Comparison of ENCODE assay signal across 1 cellular context in genomic region chr1:234597894-234598293, GRCh38.
A peak's percentile ranks its signal among the peaks of the same experiment; 100 is the strongest.
TF ChIP-seq lines count a peak whose summit lies in the region.

No MANE protein-coding gene starts in this region.

TF ChIP-seq in HepG2, 621 proteins besides CTCF, POLR2A, EP300 and RAD21:
- TF ChIP-seq ELF3 (CRISPR knock-in tag; IDR thresholded peaks at IDR 0.05) (0 out of 2 replicates have a peak, but pooled peaks have one; percentile 13), MAF1 (CRISPR knock-in tag; IDR thresholded peaks at IDR 0.05; ENCODE audit: borderline replicate concordance) (no peak), ARNTL (CRISPR knock-in tag; IDR thresholded peaks at IDR 0.05) (no peak), SYNCRIP (IDR thresholded peaks at IDR 0.05; ENCODE audit: insufficient read depth, low read depth, low read length) (no peak), MED1 (CRISPR knock-in tag; IDR thresholded peaks at IDR 0.05) (peak; percentile 16; the same call in 1 of the 2 replicates), NCOA2 (CRISPR knock-in tag; IDR thresholded peaks at IDR 0.05) (0 out of 2 replicates have a peak, but pooled peaks have one; percentile 10), SMAD3 (CRISPR knock-in tag; IDR thresholded peaks at IDR 0.05) (0 out of 2 replicates have a peak, but pooled peaks have one; percentile 32), GATAD2A (CRISPR knock-in tag; IDR thresholded peaks at IDR 0.05) (peak; percentile 24; the same call in 1 of the 2 replicates), SOX6 (IDR thresholded peaks at IDR 0.05) (no peak), SOX6 (CRISPR knock-in tag; IDR thresholded peaks at IDR 0.05) (no peak), ZNF737 (CRISPR knock-in tag; IDR thresholded peaks at IDR 0.05; ENCODE audit: borderline replicate concordance) (no peak), ZNF674 (CRISPR knock-in tag; IDR thresholded peaks at IDR 0.05; ENCODE audit: low read depth) (no peak), FUBP1 (CRISPR knock-in tag; IDR thresholded peaks at IDR 0.05; ENCODE audit: borderline replicate concordance) (no peak), SP2 (CRISPR knock-in tag; IDR thresholded peaks at IDR 0.05) (no peak), ZNF75D (CRISPR knock-in tag; IDR thresholded peaks at IDR 0.05; ENCODE audit: borderline replicate concordance) (no peak), SMC3 (IDR thresholded peaks at IDR 0.05; ENCODE audit: low read length) (peak; percentile 79), TRIM24 (CRISPR knock-in tag; IDR thresholded peaks at IDR 0.05) (no peak), ZNF33B (CRISPR knock-in tag; IDR thresholded peaks at IDR 0.05) (no peak), STAG1 (CRISPR knock-in tag; IDR thresholded peaks at IDR 0.05) (peak; percentile 84), ARHGAP35 (CRISPR knock-in tag; IDR thresholded peaks at IDR 0.05; ENCODE audit: borderline replicate concordance) (no peak), U2AF1 (optimal IDR thresholded peaks at IDR 0.05; ENCODE audit: low read depth, low read length) (no peak), RAD51 (IDR thresholded peaks at IDR 0.05; ENCODE audit: borderline replicate concordance) (no peak), ETS1 (CRISPR knock-in tag; IDR thresholded peaks at IDR 0.05) (no peak), NFKBIZ (CRISPR knock-in tag; IDR thresholded peaks at IDR 0.05) (no peak), ZNF510 (CRISPR knock-in tag; IDR thresholded peaks at IDR 0.05; ENCODE audit: low read depth) (no peak), TIGD3 (CRISPR knock-in tag; IDR thresholded peaks at IDR 0.05; ENCODE audit: borderline replicate concordance) (no peak), IRX3 (CRISPR knock-in tag; IDR thresholded peaks at IDR 0.05; ENCODE audit: borderline replicate concordance, low read depth) (no peak), ZKSCAN8 (CRISPR knock-in tag; IDR thresholded peaks at IDR 0.05; ENCODE audit: borderline replicate concordance) (no peak), FOSL2 (CRISPR knock-in tag; IDR thresholded peaks at IDR 0.05) (0 out of 2 replicates have a peak, but pooled peaks have one; percentile 10), RXRB (CRISPR knock-in tag; IDR thresholded peaks at IDR 0.05; ENCODE audit: borderline replicate concordance) (0 out of 2 replicates have a peak, but pooled peaks have one; percentile 21), MTA3 (CRISPR knock-in tag; IDR thresholded peaks at IDR 0.05) (no peak), GFI1 (CRISPR knock-in tag; IDR thresholded peaks at IDR 0.05; ENCODE audit: borderline replicate concordance) (0 out of 2 replicates have a peak, but pooled peaks have one; percentile 17), ZNF543 (CRISPR knock-in tag; IDR thresholded peaks at IDR 0.05) (no peak), IRF1 (CRISPR knock-in tag; IDR thresholded peaks at IDR 0.05; ENCODE audit: low read depth) (no peak), NFATC3 (CRISPR knock-in tag; IDR thresholded peaks at IDR 0.05) (no peak), ZBTB21 (CRISPR knock-in tag; IDR thresholded peaks at IDR 0.05) (no peak), TEAD3 (CRISPR knock-in tag; optimal IDR thresholded peaks at IDR 0.05; ENCODE audit: borderline replicate concordance) (peak; percentile 11), ZNF335 (CRISPR knock-in tag; IDR thresholded peaks at IDR 0.05) (no peak)
- TF ChIP-seq, protein P1, sequence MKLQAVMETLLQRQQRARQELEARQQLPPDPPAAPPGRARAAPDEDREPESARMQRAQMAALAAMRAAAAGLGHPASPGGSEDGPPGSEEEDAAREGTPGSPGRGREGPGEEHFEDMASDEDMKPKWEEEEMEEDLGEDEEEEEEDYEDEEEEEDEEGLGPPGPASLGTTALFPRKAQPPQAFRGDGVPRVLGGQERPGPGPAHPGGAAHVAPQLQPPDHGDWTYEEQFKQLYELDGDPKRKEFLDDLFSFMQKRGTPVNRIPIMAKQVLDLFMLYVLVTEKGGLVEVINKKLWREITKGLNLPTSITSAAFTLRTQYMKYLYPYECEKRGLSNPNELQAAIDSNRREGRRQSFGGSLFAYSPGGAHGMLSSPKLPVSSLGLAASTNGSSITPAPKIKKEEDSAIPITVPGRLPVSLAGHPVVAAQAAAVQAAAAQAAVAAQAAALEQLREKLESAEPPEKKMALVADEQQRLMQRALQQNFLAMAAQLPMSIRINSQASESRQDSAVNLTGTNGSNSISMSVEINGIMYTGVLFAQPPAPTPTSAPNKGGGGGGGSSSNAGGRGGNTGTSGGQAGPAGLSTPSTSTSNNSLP (IDR thresholded peaks at IDR 0.05; ENCODE audit: low read depth, low read length), result peak; percentile 60; the same call in 1 of the 2 replicates
- TF ChIP-seq, protein P2, sequence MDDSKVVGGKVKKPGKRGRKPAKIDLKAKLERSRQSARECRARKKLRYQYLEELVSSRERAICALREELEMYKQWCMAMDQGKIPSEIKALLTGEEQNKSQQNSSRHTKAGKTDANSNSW (CRISPR knock-in tag; IDR thresholded peaks at IDR 0.05; ENCODE audit: borderline replicate concordance), result no peak
- TF ChIP-seq, protein P3, sequence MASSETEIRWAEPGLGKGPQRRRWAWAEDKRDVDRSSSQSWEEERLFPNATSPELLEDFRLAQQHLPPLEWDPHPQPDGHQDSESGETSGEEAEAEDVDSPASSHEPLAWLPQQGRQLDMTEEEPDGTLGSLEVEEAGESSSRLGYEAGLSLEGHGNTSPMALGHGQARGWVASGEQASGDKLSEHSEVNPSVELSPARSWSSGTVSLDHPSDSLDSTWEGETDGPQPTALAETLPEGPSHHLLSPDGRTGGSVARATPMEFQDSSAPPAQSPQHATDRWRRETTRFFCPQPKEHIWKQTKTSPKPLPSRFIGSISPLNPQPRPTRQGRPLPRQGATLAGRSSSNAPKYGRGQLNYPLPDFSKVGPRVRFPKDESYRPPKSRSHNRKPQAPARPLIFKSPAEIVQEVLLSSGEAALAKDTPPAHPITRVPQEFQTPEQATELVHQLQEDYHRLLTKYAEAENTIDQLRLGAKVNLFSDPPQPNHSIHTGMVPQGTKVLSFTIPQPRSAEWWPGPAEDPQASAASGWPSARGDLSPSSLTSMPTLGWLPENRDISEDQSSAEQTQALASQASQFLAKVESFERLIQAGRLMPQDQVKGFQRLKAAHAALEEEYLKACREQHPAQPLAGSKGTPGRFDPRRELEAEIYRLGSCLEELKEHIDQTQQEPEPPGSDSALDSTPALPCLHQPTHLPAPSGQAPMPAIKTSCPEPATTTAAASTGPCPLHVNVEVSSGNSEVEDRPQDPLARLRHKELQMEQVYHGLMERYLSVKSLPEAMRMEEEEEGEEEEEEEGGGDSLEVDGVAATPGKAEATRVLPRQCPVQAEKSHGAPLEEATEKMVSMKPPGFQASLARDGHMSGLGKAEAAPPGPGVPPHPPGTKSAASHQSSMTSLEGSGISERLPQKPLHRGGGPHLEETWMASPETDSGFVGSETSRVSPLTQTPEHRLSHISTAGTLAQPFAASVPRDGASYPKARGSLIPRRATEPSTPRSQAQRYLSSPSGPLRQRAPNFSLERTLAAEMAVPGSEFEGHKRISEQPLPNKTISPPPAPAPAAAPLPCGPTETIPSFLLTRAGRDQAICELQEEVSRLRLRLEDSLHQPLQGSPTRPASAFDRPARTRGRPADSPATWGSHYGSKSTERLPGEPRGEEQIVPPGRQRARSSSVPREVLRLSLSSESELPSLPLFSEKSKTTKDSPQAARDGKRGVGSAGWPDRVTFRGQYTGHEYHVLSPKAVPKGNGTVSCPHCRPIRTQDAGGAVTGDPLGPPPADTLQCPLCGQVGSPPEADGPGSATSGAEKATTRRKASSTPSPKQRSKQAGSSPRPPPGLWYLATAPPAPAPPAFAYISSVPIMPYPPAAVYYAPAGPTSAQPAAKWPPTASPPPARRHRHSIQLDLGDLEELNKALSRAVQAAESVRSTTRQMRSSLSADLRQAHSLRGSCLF (CRISPR knock-in tag; IDR thresholded peaks at IDR 0.05; ENCODE audit: borderline replicate concordance), result no peak
- TF ChIP-seq, protein P4, sequence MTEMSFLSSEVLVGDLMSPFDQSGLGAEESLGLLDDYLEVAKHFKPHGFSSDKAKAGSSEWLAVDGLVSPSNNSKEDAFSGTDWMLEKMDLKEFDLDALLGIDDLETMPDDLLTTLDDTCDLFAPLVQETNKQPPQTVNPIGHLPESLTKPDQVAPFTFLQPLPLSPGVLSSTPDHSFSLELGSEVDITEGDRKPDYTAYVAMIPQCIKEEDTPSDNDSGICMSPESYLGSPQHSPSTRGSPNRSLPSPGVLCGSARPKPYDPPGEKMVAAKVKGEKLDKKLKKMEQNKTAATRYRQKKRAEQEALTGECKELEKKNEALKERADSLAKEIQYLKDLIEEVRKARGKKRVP (CRISPR knock-in tag; IDR thresholded peaks at IDR 0.05), result no peak
- TF ChIP-seq, protein P5, sequence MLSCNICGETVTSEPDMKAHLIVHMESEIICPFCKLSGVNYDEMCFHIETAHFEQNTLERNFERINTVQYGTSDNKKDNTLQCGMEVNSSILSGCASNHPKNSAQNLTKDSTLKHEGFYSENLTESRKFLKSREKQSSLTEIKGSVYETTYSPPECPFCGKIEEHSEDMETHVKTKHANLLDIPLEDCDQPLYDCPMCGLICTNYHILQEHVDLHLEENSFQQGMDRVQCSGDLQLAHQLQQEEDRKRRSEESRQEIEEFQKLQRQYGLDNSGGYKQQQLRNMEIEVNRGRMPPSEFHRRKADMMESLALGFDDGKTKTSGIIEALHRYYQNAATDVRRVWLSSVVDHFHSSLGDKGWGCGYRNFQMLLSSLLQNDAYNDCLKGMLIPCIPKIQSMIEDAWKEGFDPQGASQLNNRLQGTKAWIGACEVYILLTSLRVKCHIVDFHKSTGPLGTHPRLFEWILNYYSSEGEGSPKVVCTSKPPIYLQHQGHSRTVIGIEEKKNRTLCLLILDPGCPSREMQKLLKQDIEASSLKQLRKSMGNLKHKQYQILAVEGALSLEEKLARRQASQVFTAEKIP (CRISPR knock-in tag; IDR thresholded peaks at IDR 0.05; ENCODE audit: borderline replicate concordance), result no peak
